Comparison of ENCODE assay signal across 2 cellular contexts in genomic region chr3:113169876-113170452, GRCh38.
TF ChIP-seq lines count a peak whose summit lies in the region.

No MANE protein-coding gene starts in this region.

TF ChIP-seq in GM23338, 12 proteins besides CTCF, POLR2A, EP300 and RAD21:
- TF ChIP-seq POLR2AphosphoS5 (IDR thresholded peaks at IDR 0.05; ENCODE audit: low read depth) (no peak), ZNF114 (CRISPR knock-in tag; IDR thresholded peaks at IDR 0.05) (no peak), NANOG (IDR thresholded peaks at IDR 0.05; ENCODE audit: borderline replicate concordance) (no peak)
TF ChIP-seq in GM23338: peak in this region for 0.

TF ChIP-seq in WTC11, 78 proteins besides CTCF, POLR2A, EP300 and RAD21:
- no peak for TF ChIP-seq ERG (CRISPR knock-in tag; IDR thresholded peaks at IDR 0.05)
- TF ChIP-seq JUN (CRISPR knock-in tag; IDR thresholded peaks at IDR 0.05) = no peak
- no peak for TF ChIP-seq CDX4 (CRISPR knock-in tag; IDR thresholded peaks at IDR 0.05; ENCODE audit: borderline replicate concordance)
- no peak for TF ChIP-seq RORB (CRISPR knock-in tag; IDR thresholded peaks at IDR 0.05)
- no peak for TF ChIP-seq ETV6 (CRISPR knock-in tag; IDR thresholded peaks at IDR 0.05)
- TF ChIP-seq SMAD4 (CRISPR knock-in tag; IDR thresholded peaks at IDR 0.05) = no peak
- no peak for TF ChIP-seq ZNF263 (CRISPR knock-in tag; IDR thresholded peaks at IDR 0.05; ENCODE audit: low read depth)
- TF ChIP-seq ZNF532 (CRISPR knock-in tag; IDR thresholded peaks at IDR 0.05; ENCODE audit: borderline replicate concordance) = no peak
- no peak for TF ChIP-seq PRDM15 (CRISPR knock-in tag; IDR thresholded peaks at IDR 0.05)
- TF ChIP-seq AFF4 (CRISPR knock-in tag; IDR thresholded peaks at IDR 0.05; ENCODE audit: borderline replicate concordance) = no peak
- no peak for TF ChIP-seq E2F5 (CRISPR knock-in tag; IDR thresholded peaks at IDR 0.05)
- no peak for TF ChIP-seq FOXK1 (CRISPR knock-in tag; IDR thresholded peaks at IDR 0.05)
- no peak for TF ChIP-seq ZNF512 (CRISPR knock-in tag; IDR thresholded peaks at IDR 0.05; ENCODE audit: borderline replicate concordance)
- no peak for TF ChIP-seq ATF1 (CRISPR knock-in tag; IDR thresholded peaks at IDR 0.05)
- TF ChIP-seq ZNF317 (CRISPR knock-in tag; IDR thresholded peaks at IDR 0.05; ENCODE audit: borderline replicate concordance, low read depth) = no peak
- no peak for TF ChIP-seq ZNF671 (CRISPR knock-in tag; IDR thresholded peaks at IDR 0.05)
- TF ChIP-seq ZNF219 (CRISPR knock-in tag; IDR thresholded peaks at IDR 0.05; ENCODE audit: borderline replicate concordance) = no peak
- no peak for TF ChIP-seq RELA (CRISPR knock-in tag; IDR thresholded peaks at IDR 0.05; ENCODE audit: borderline replicate concordance)
- TF ChIP-seq ZNF138 (CRISPR knock-in tag; conservative IDR thresholded peaks at IDR 0.05) = no peak; the same call in 1 of the 2 replicates
- no peak for TF ChIP-seq IRF1 (CRISPR knock-in tag; IDR thresholded peaks at IDR 0.05)
